1 cellular context compared by ENCODE assay signal in the genomic region with DNA sequence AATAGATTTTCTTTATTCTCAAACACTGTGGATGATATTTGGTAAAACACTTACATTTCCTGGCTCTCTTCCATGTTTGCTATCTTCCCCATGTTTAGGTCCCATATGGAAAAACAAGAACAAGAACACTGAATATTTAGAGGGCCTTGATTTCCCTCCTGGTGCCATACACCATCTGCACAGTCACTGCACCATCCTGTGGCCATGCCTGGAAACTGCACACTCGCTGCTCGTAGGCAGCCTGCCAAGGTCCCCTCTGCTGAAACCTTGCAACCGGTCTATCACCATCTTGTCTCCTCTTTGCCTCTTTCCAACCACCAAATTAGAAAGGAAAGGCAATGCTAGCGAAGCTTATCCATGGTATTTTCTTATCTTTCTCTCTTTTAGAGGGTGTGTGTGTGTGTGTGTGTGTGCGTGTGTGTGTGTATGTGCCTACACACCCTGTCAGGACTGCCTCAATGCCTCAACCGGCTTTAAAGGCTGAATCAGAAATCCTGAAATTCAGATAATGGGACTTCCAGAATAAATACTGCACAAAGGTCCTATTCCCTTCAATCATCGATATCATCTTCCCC.
TF ChIP-seq lines count a peak whose summit lies in the region.

No MANE protein-coding gene starts in this region.

TF ChIP-seq in HEK293, 187 proteins besides CTCF, POLR2A, EP300 and RAD21 (continued from another document):
- TF ChIP-seq, protein P1, sequence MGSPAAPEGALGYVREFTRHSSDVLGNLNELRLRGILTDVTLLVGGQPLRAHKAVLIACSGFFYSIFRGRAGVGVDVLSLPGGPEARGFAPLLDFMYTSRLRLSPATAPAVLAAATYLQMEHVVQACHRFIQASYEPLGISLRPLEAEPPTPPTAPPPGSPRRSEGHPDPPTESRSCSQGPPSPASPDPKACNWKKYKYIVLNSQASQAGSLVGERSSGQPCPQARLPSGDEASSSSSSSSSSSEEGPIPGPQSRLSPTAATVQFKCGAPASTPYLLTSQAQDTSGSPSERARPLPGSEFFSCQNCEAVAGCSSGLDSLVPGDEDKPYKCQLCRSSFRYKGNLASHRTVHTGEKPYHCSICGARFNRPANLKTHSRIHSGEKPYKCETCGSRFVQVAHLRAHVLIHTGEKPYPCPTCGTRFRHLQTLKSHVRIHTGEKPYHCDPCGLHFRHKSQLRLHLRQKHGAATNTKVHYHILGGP (tag by site-specific recombination; IDR thresholded peaks at IDR 0.05): no peak
- TF ChIP-seq ZBTB48 (tag by site-specific recombination; IDR thresholded peaks at IDR 0.05) (no peak), ZNF2 (tag by site-specific recombination; IDR thresholded peaks at IDR 0.05) (0 out of 2 replicates have a peak, but pooled peaks have one; percentile 21), ZNF366 (tag by site-specific recombination; conservative IDR thresholded peaks at IDR 0.05) (no peak), ZNF133 (tag by site-specific recombination; IDR thresholded peaks at IDR 0.05) (no peak)
- TF ChIP-seq, protein P2, sequence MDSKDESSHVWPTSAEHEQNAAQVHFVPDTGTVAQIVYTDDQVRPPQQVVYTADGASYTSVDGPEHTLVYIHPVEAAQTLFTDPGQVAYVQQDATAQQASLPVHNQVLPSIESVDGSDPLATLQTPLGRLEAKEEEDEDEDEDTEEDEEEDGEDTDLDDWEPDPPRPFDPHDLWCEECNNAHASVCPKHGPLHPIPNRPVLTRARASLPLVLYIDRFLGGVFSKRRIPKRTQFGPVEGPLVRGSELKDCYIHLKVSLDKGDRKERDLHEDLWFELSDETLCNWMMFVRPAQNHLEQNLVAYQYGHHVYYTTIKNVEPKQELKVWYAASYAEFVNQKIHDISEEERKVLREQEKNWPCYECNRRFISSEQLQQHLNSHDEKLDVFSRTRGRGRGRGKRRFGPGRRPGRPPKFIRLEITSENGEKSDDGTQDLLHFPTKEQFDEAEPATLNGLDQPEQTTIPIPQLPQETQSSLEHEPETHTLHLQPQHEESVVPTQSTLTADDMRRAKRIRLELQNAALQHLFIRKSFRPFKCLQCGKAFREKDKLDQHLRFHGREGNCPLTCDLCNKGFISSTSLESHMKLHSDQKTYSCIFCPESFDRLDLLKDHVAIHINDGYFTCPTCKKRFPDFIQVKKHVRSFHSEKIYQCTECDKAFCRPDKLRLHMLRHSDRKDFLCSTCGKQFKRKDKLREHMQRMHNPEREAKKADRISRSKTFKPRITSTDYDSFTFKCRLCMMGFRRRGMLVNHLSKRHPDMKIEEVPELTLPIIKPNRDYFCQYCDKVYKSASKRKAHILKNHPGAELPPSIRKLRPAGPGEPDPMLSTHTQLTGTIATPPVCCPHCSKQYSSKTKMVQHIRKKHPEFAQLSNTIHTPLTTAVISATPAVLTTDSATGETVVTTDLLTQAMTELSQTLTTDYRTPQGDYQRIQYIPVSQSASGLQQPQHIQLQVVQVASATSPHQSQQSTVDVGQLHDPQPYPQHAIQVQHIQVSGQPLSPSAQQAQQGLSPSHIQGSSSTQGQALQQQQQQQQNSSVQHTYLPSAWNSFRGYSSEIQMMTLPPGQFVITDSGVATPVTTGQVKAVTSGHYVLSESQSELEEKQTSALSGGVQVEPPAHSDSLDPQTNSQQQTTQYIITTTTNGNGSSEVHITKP (tag by site-specific recombination; IDR thresholded peaks at IDR 0.05): no peak
